Comparison of ENCODE assay signal across 14 cellular contexts in the genomic region with DNA sequence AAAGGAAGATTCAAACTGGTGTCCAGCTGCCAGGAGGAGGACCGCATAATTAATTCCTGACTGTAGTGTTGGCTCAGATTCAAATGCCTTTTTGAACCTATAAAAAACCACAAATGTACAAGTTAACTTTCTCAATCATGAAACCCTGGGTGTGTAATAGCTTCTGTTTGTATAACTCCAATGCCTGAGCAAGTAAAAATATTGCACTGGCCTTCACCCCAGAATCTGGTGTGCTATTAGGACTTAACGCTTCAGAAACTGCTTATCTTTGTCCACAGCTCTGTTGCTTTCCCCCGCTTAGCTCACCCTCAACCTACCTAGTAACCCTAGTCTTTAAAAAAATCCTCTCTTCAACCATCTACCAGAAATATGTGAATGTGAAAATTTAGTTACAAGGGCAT.
A peak's percentile ranks its signal among the peaks of the same experiment; 100 is the strongest.
DNase-seq lines count a peak whose midpoint lies in the region; ATAC-seq and TF ChIP-seq lines count a peak whose summit lies in the region.
"Had no signal": no experiment of that assay in that cellular context is flagged by ENCODE, and none has a peak within 500 bp of the region (broad histone marks: within the 10 kb centered on the region; RNA-seq: fewer than 3 reads in every experiment).

No MANE protein-coding gene starts in this region.

- H2BK120ac ChIP-seq in mesendoderm (ENCODE audit: low read depth, low read length) = no peak overlapping the region

- no peaks in the 10 kb centered on the region for H3K9me3 ChIP-seq in MG63
- no peaks in the 10 kb centered on the region for H3K9me3 ChIP-seq in lung (ENCODE audit: control insufficient read depth in 2 of 2, insufficient read depth in 1 of 2, low read length in 1 of 2)
- H3K9me3 ChIP-seq: HAP-1 had no signal

- peaks cover 0 to 5% of the 10 kb centered on the region in 2 donors for H3K4me1 Mint-ChIP-seq in effector memory CD8-positive, alpha-beta T cell (ENCODE audit: low read depth in 2 of 2)
- H3K4me1 Mint-ChIP-seq: activated T-helper 17 cell treated with anti-CD3 and anti-CD28 coated beads, Interleukin-2, amount 50 U/mL, for 72 hours had no signal

- no peaks in the 10 kb centered on the region for H3K79me1 ChIP-seq in mesendoderm (ENCODE audit: low read length)

- H3K9ac ChIP-seq in mesendoderm (ENCODE audit: low read length) = no peak overlapping the region

- no peak overlapping the region for H3K27ac ChIP-seq in lung (ENCODE audit: low read depth in 1 of 2, low read length in 1 of 2)
- H3K27ac ChIP-seq in mesendoderm (ENCODE audit: low read depth, low read length) = no peak overlapping the region

- H3K36me3 ChIP-seq in MG63 = no peaks in the 10 kb centered on the region
- H3K36me3 ChIP-seq in lung (ENCODE audit: control insufficient read depth in 2 of 2, insufficient read depth in 2 of 2, low read length in 2 of 2) = no peaks in the 10 kb centered on the region
- no peaks in the 10 kb centered on the region for H3K36me3 ChIP-seq in mesendoderm (ENCODE audit: control insufficient read depth, insufficient read depth, low read length)

- H3K4ac ChIP-seq in mesendoderm (ENCODE audit: low read depth, low read length) = no peak overlapping the region

- no peak overlapping the region for H3K4me3 ChIP-seq in MG63
- no peak overlapping the region for H3K4me3 ChIP-seq in cardiac fibroblast (replicated peaks in 1 of 2; ENCODE audit: low read depth in 2 of 2, low read length in 2 of 2)
- no peak overlapping the region for H3K4me3 ChIP-seq in lung
- H3K4me3 ChIP-seq in mesendoderm (ENCODE audit: low read length) = no peak overlapping the region
- H3K4me3 ChIP-seq: HAP-1 had no signal

- no peak overlapping the region for H2AK5ac ChIP-seq in mesendoderm (ENCODE audit: low read length)

- no peak overlapping the region for H3K4me3 Mint-ChIP-seq in effector memory CD8-positive, alpha-beta T cell
- H3K4me3 Mint-ChIP-seq: activated T-helper 17 cell treated with anti-CD3 and anti-CD28 coated beads, Interleukin-2, amount 50 U/mL, for 72 hours; T-helper 2 cell treated with Interferon-gamma antibody and Interleukin-4, amounts not matched to agents 5 μg/mL and 100 μg/mL, for 36 hours had no signal

- no peak overlapping the region for H3K23ac ChIP-seq in mesendoderm (ENCODE audit: low read length)

- no peaks in the 10 kb centered on the region for H3K79me2 ChIP-seq in mesendoderm (ENCODE audit: control insufficient read depth, insufficient read depth, low read length)

- peak; percentile 34 for ATAC-seq in lung (ENCODE audit: insufficient read depth, low FRiP score)
- no peak for ATAC-seq in effector memory CD8-positive, alpha-beta T cell (replicated peaks)
- ATAC-seq: activated T-helper 17 cell treated with anti-CD3 and anti-CD28 coated beads, Interleukin-2, amount 50 U/mL, for 72 hours had no signal

- DNase-seq in AML-193 (lab: John Stamatoyannopoulos, UW) (peak; percentile 17 to 18), MG63 (peak; percentile 5), cardiac fibroblast (ENCODE audit: low read depth in 2 of 2) (peak; percentile 88 to 92), lung (ENCODE audit: low spot score) (no peak), activated gamma-delta T cell treated with Interleukin-2 at 50 U/mL for 16 hours (no peak), NCI-H1092 treated with DMSO at 0.1 percent for 48 hours (lab: John Stamatoyannopoulos, UW) (no peak), mesendoderm (no peak)
- no peak for DNase-seq in effector memory CD8-positive, alpha-beta T cell
- DNase-seq: COR-L47; NCI-H524 treated with DMSO at 0.1 percent for 48 hours; stimulated activated CD4-positive, alpha-beta T cell treated with anti-CD3 and anti-CD28 coated beads, Interleukin-1b, Interleukin-23, amount 100 ng/mL, for 48 hours had no signal

- H3K27ac Mint-ChIP-seq in effector memory CD8-positive, alpha-beta T cell = no peak overlapping the region
- H3K27ac Mint-ChIP-seq: activated T-helper 17 cell treated with anti-CD3 and anti-CD28 coated beads, Interleukin-2, amount 50 U/mL, for 72 hours; T-helper 2 cell treated with Interferon-gamma antibody and Interleukin-4, amounts not matched to agents 5 μg/mL and 100 μg/mL, for 36 hours had no signal

- no peak overlapping the region for H2BK5ac ChIP-seq in mesendoderm (ENCODE audit: low read length)

- no peak overlapping the region for H4K5ac ChIP-seq in mesendoderm (ENCODE audit: low read length)

- no peaks in the 10 kb centered on the region for H3K9me3 Mint-ChIP-seq in effector memory CD8-positive, alpha-beta T cell
- H3K9me3 Mint-ChIP-seq: activated T-helper 17 cell treated with anti-CD3 and anti-CD28 coated beads, Interleukin-2, amount 50 U/mL, for 72 hours; T-helper 2 cell treated with Interferon-gamma antibody and Interleukin-4, amounts not matched to agents 5 μg/mL and 100 μg/mL, for 36 hours had no signal

- H3K4me1 ChIP-seq in lung (ENCODE audit: control insufficient read depth in 2 of 2, insufficient read depth in 2 of 2, low read length in 2 of 2) (peaks cover 0 to 3% of the 10 kb centered on the region in 2 donors), mesendoderm (ENCODE audit: control insufficient read depth, low read depth, low read length) (no peaks in the 10 kb centered on the region)

- 71 to 82% methylated on average over 3 of the region's 3 CpGs for WGBS in lung, 2 donors
- no CpG with 5 or more reads among the region's 3 CpGs for WGBS in mesendoderm (ENCODE audit: extremely low coverage, insufficient coverage, low lambda C conversion rate)

- H3K56ac ChIP-seq in mesendoderm (ENCODE audit: low read length) = no peak overlapping the region

- no peak overlapping the region for H4K8ac ChIP-seq in mesendoderm (ENCODE audit: low read depth, low read length)

- H3K4me2 ChIP-seq in mesendoderm (ENCODE audit: low read length) = no peak overlapping the region

- no peak overlapping the region for H2BK15ac ChIP-seq in mesendoderm (replicated peaks; ENCODE audit: low read depth)

- no peaks in the 10 kb centered on the region for H3K27me3 ChIP-seq in MG63
- H3K27me3 ChIP-seq in lung (ENCODE audit: control insufficient read depth, insufficient read depth) = no peaks in the 10 kb centered on the region
- H3K27me3 ChIP-seq in mesendoderm (ENCODE audit: insufficient read depth, low read length, poor library complexity) = no peaks in the 10 kb centered on the region

- H3K36me3 Mint-ChIP-seq in effector memory CD8-positive, alpha-beta T cell (ENCODE audit: insufficient read depth) = peaks cover 27% of the 10 kb centered on the region

- H3K18ac ChIP-seq in mesendoderm (ENCODE audit: low read length) = no peak overlapping the region

- H3K27me3 Mint-ChIP-seq in effector memory CD8-positive, alpha-beta T cell = no peaks in the 10 kb centered on the region
- H3K27me3 Mint-ChIP-seq: activated T-helper 17 cell treated with anti-CD3 and anti-CD28 coated beads, Interleukin-2, amount 50 U/mL, for 72 hours had no signal

- TF ChIP-seq CTCF in cardiac fibroblast (IDR thresholded peaks at IDR 0.05; ENCODE audit: low read depth, low read length) (no peak), lung (IDR thresholded peaks at IDR 0.05; ENCODE audit: control extremely low read depth, extremely low read depth) (no peak)

Comparison
In these comparisons a context has a peak if more than half of its experiments do, and no peak if none do; other contexts are left out.
1. DNase-seq: peak in AML-193 (2 of 2), MG63 (single experiment) and cardiac fibroblast (2 of 2); none in lung (single experiment), activated gamma-delta T cell treated with Interleukin-2 at 50 U/mL for 16 hours (single experiment), NCI-H1092 treated with DMSO at 0.1 percent for 48 hours (single experiment), mesendoderm (single experiment) and effector memory CD8-positive, alpha-beta T cell (0 of 3).